ENCODE assay signal across 14 cellular contexts in the genomic region with DNA sequence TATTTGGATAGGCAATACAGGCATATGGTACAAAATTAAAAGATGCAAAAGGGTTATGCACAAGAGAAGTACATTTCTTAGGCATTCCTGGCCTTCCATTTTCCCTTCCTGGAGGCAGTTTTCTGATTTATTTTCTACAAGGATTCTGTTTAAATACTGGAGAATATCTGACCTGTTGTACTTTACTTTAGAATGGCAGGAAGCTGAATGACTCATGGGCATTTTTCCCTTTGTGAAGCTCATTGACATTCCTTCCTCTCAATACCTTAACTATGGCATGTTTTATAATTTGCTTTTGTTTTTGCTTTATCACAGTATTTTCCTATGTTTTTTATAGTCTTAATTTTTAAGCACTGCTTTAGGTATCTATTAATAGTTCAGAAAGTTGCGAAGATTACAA.
A peak's percentile ranks its signal among the peaks of the same experiment; 100 is the strongest.
DNase-seq lines count a peak whose midpoint lies in the region; ATAC-seq, FAIRE-seq and TF ChIP-seq lines count a peak whose summit lies in the region.
"Had no signal": no experiment of that assay in that cellular context is flagged by ENCODE, and none has a peak within 500 bp of the region (broad histone marks: within the 10 kb centered on the region; RNA-seq: fewer than 3 reads in every experiment).

No MANE protein-coding gene starts in this region.

- H3K14ac ChIP-seq in H1 (ENCODE audit: insufficient read length) (no peak overlapping the region), mesenchymal stem cell (ENCODE audit: low read length in 2 of 2) (no peak overlapping the region)

- H3K79me1 ChIP-seq in H1 (ENCODE audit: low read depth, low read length), result peaks cover 7% of the 10 kb centered on the region
- H3K79me1 ChIP-seq in mesenchymal stem cell (replicated peaks; ENCODE audit: low read length, poor library complexity, severe bottlenecking), result peaks cover 13% of the 10 kb centered on the region

- H2BK20ac ChIP-seq in H1 (ENCODE audit: low read length), result no peak overlapping the region

- intact Hi-C loops in left ventricle myocardium inferior (cut with micrococcal nuclease), result no loop called here

- no peaks in the 10 kb centered on the region for H3K27me3 ChIP-seq in H1 (replicated peaks in 1 of 4; ENCODE audit: control insufficient read depth in 3 of 4, extremely low read depth in 1 of 4, insufficient read depth in 3 of 4, low read length in 3 of 4)
- H3K27me3 ChIP-seq in mesenchymal stem cell (ENCODE audit: control insufficient read depth in 1 of 2, insufficient read depth in 1 of 2, low read length in 2 of 2), result no peaks in the 10 kb centered on the region
- no peaks in the 10 kb centered on the region for H3K27me3 ChIP-seq in left ventricle myocardium inferior (ENCODE audit: low read depth)

- H3K56ac ChIP-seq in H1 (replicated peaks; ENCODE audit: insufficient read length, low read depth, low read length), result no peak overlapping the region

- H3K4ac ChIP-seq in H1 (replicated peaks; ENCODE audit: insufficient read length, low read depth, low read length), result no peak overlapping the region
- H3K4ac ChIP-seq in mesenchymal stem cell (ENCODE audit: low read depth in 1 of 2, low read length in 2 of 2), result no peak overlapping the region

- CTCF ChIA-PET in H1 (lab: Charles Lee; ENCODE audit: partially characterized antibody), result interaction anchor here (0.5 to 1.6 kb wide), 8 partner anchors 10 to 131 kb away, joined by 3 to 6 read pairs (median 3); no protein-coding TSS in a partner anchor

- peaks cover 0 to 87% of the 10 kb centered on the region in 2 experiments; a peak in 3 of 4 replicates for H3K79me2 ChIP-seq in H1 (ENCODE audit: control insufficient read depth in 1 of 2, insufficient read depth in 2 of 2, low read length in 2 of 2)

- no peak for ATAC-seq in GM18873 (IDR thresholded peaks at IDR 0.05; ENCODE audit: low FRiP score, unreplicated experiment)

- TF ChIP-seq CTCF in H1 (IDR thresholded peaks at IDR 0.05; ENCODE audit: control extremely low read depth in 1 of 3, insufficient read depth in 1 of 3, low read depth in 1 of 3, low read length in 3 of 3), result no peak
- no peak for TF ChIP-seq CTCF in left ventricle myocardium inferior (IDR thresholded peaks at IDR 0.05; ENCODE audit: borderline replicate concordance)

- TF ChIP-seq POLR2A in H1 (IDR thresholded peaks at IDR 0.05; ENCODE audit: control extremely low read depth in 1 of 2, low read depth in 2 of 2, low read length in 2 of 2), result no peak

- H3K18ac ChIP-seq in H1 (ENCODE audit: extremely low read depth, low read length) (no peak overlapping the region), mesenchymal stem cell (ENCODE audit: low read depth in 1 of 2, low read length in 2 of 2) (no peak overlapping the region)

- no peak for FAIRE-seq in H1 (lab: Jason Lieb, UNC)

- H2AFZ ChIP-seq in H1 (ENCODE audit: low read length) (no peak overlapping the region), mesenchymal stem cell (ENCODE audit: low read depth, low read length) (no peak overlapping the region)

- no peak overlapping the region for H4K5ac ChIP-seq in H1 (ENCODE audit: insufficient read length, low read depth, low read length)

- no peaks in the 10 kb centered on the region; the same call in 1 of the 2 replicates for H3K23me2 ChIP-seq in H1 (ENCODE audit: low read depth, low read length)

- peaks cover 0 to 5% (median 0%) of the 10 kb centered on the region in 4 experiments; a peak in 2 of 7 replicates for H3K4me1 ChIP-seq in H1 (replicated peaks in 1 of 4; ENCODE audit: control insufficient read depth in 3 of 4, insufficient read depth in 4 of 4, low read length in 3 of 4)
- H3K4me1 ChIP-seq in mesenchymal stem cell (ENCODE audit: control insufficient read depth, insufficient read depth, low read depth, low read length), result peaks cover 7% of the 10 kb centered on the region
- H3K4me1 ChIP-seq in left ventricle myocardium inferior, result peaks cover 25% of the 10 kb centered on the region

- DNase-seq in COLO829 (ENCODE audit: low spot score), result peak; percentile 58
- peak; percentile 7 for DNase-seq in LoVo (ENCODE audit: low spot score)
- DNase-seq in H1 (ENCODE audit: low read depth in 1 of 2, low spot score in 2 of 2), result no peak
- peak; percentile 37 for DNase-seq in mesenchymal stem cell
- no peak for DNase-seq in left ventricle myocardium inferior
- DNase-seq in GF-D8 (lab: John Stamatoyannopoulos, UW), result no peak
- DNase-seq in pons (ENCODE audit: low spot score), result no peak
- DNase-seq: activated CD4-positive, alpha-beta T cell treated with anti-CD3 and anti-CD28 coated beads, Interleukin-2, amount 50 U/mL, for 48 hours; C1 segment of cervical spinal cord; NCI-H1092 treated with DMSO at 0.1 percent for 48 hours; stimulated activated CD4-positive, alpha-beta T cell treated with anti-CD3 and anti-CD28 coated beads, Interleukin-2, amount 100 ng/mL, for 24 hours; stimulated activated naive CD8-positive, alpha-beta T cell treated with anti-CD3 and anti-CD28 coated beads, Interleukin-15, amount 100 ng/mL, for 72 hours; T-helper 1 cell had no signal

- H3K36me3 ChIP-seq in H1 (ENCODE audit: control insufficient read depth in 2 of 4, insufficient read depth in 4 of 4, low read length in 3 of 4) (no peaks in the 10 kb centered on the region), mesenchymal stem cell (ENCODE audit: control insufficient read depth in 1 of 2, insufficient read depth in 2 of 2, low read depth in 1 of 2, low read length in 2 of 2) (no peaks in the 10 kb centered on the region), left ventricle myocardium inferior (no peaks in the 10 kb centered on the region)

- peaks cover 0 to 2% of the 10 kb centered on the region in 2 experiments; a peak in 1 of 4 replicates for H3K9me3 ChIP-seq in H1 (ENCODE audit: insufficient read depth in 2 of 2, low read depth in 1 of 2, low read length in 1 of 2)
- no peaks in the 10 kb centered on the region for H3K9me3 ChIP-seq in mesenchymal stem cell (ENCODE audit: control insufficient read depth, low read length)
- H3K9me3 ChIP-seq in left ventricle myocardium inferior (replicated peaks), result peaks cover 6% of the 10 kb centered on the region

- TF ChIP-seq RAD21 in H1 (IDR thresholded peaks at IDR 0.05 in 1 of 2, conservative IDR thresholded peaks at IDR 0.05 in 1 of 2; ENCODE audit: low read depth in 2 of 2, low read length in 2 of 2), result no peak

- H4K91ac ChIP-seq in H1 (replicated peaks; ENCODE audit: insufficient read length, low read length) (no peak overlapping the region), mesenchymal stem cell (ENCODE audit: low read length) (no peak overlapping the region)

- POLR2A ChIA-PET in H1 (lab: Charles Lee; ENCODE audit: partially characterized antibody), result interaction anchor here (1.4 kb wide), 1 partner anchor 9 kb away, joined by 8 read pairs; no protein-coding TSS in a partner anchor

- no peak for TF ChIP-seq EP300 in H1 (IDR thresholded peaks at IDR 0.05; ENCODE audit: borderline replicate concordance in 1 of 2, low read depth in 2 of 2, low read length in 2 of 2)

- H2BK15ac ChIP-seq in H1 (ENCODE audit: low read length) (no peak overlapping the region), mesenchymal stem cell (ENCODE audit: low read depth, poor library complexity, severe bottlenecking) (no peak overlapping the region)

- H2AK5ac ChIP-seq in H1 (ENCODE audit: low read depth, low read length), result no peak overlapping the region
- H2AK5ac ChIP-seq in mesenchymal stem cell (ENCODE audit: low read length, severe bottlenecking), result no peak overlapping the region

- H3K23ac ChIP-seq in H1 (ENCODE audit: insufficient read length), result no peak overlapping the region
- H3K23ac ChIP-seq in mesenchymal stem cell (ENCODE audit: low read length in 2 of 2), result no peak overlapping the region

- peak overlapping the region; percentile 29; the same call in 1 of the 2 replicates for H2BK12ac ChIP-seq in H1 (ENCODE audit: low read depth, low read length)
- no peak overlapping the region for H2BK12ac ChIP-seq in mesenchymal stem cell (ENCODE audit: low read length in 2 of 2)

- H4K20me1 ChIP-seq in H1 (replicated peaks in 1 of 2; ENCODE audit: control insufficient read depth in 1 of 2, insufficient read depth in 2 of 2, low read length in 2 of 2), result peaks cover 0 to 5% of the 10 kb centered on the region in 2 experiments

- no peak overlapping the region for H4K8ac ChIP-seq in H1 (ENCODE audit: extremely low read depth, insufficient read depth, low read length)
- H4K8ac ChIP-seq in mesenchymal stem cell (ENCODE audit: low read length), result no peak overlapping the region

- H3K4me2 ChIP-seq in H1 (ENCODE audit: insufficient read depth in 1 of 2, low read depth in 2 of 2, low read length in 2 of 2) (no peak overlapping the region), mesenchymal stem cell (ENCODE audit: low read length, poor library complexity, severe bottlenecking) (no peak overlapping the region)

- H3K9ac ChIP-seq in H1 (replicated peaks in 1 of 4; ENCODE audit: extremely low read depth in 1 of 4, low read depth in 3 of 4, low read length in 3 of 4), result no peak overlapping the region
- H3K9ac ChIP-seq in mesenchymal stem cell (ENCODE audit: low read length), result no peak overlapping the region

- H3K27ac ChIP-seq in H1 (ENCODE audit: low read depth, low read length) (no peak overlapping the region), mesenchymal stem cell (ENCODE audit: low read length, poor library complexity, severe bottlenecking) (peak overlapping the region; percentile 51), left ventricle myocardium inferior (replicated peaks) (no peak overlapping the region)

- no peak overlapping the region for H3K4me3 ChIP-seq in H1 (ENCODE audit: extremely low read depth in 1 of 4, insufficient read depth in 2 of 4, low read depth in 3 of 4, low read length in 4 of 4)
- H3K4me3 ChIP-seq in mesenchymal stem cell (ENCODE audit: insufficient read depth in 1 of 2, low read depth in 1 of 2, low read length in 2 of 2), result no peak overlapping the region
- H3K4me3 ChIP-seq in left ventricle myocardium inferior, result no peak overlapping the region

- 100% methylated on average over 1 of the region's 1 CpG; no CpG with 5 or more reads in 1 of the 2 experiments for WGBS in H1 (ENCODE audit: extremely low coverage in 1 of 2, insufficient coverage in 1 of 2, insufficient read length in 1 of 2, insufficient replicate concordance in 2 of 2, low coverage in 1 of 2, low lambda C conversion rate in 2 of 2, missing lambda C conversion rate in 1 of 2), 2 experiments
- no CpG with 5 or more reads among the region's 1 CpG for WGBS in mesenchymal stem cell

- H2BK120ac ChIP-seq in H1 (replicated peaks; ENCODE audit: low read depth, low read length) (no peak overlapping the region), mesenchymal stem cell (ENCODE audit: low read depth, low read length) (no peak overlapping the region)

- H2BK5ac ChIP-seq in H1 (ENCODE audit: low read depth, low read length) (no peak overlapping the region), mesenchymal stem cell (ENCODE audit: low read depth, low read length, poor library complexity, severe bottlenecking) (no peak overlapping the region)

TF ChIP-seq in H1, 55 proteins besides CTCF, POLR2A, EP300 and RAD21:
- TF ChIP-seq RNF2 (IDR thresholded peaks at IDR 0.05; ENCODE audit: borderline replicate concordance, low read depth, low read length, missing control alignments, poor library complexity, severe bottlenecking) (no peak), JUND (IDR thresholded peaks at IDR 0.05; ENCODE audit: low read length) (peak; percentile 64; the same call in 1 of the 2 replicates)

Comparison
In these comparisons a context has a peak if more than half of its experiments do, and no peak if none do; other contexts are left out.
1. DNase-seq: peak in COLO829 (single experiment), LoVo (single experiment) and mesenchymal stem cell (single experiment); none in H1 (0 of 2), left ventricle myocardium inferior (single experiment), GF-D8 (single experiment) and pons (single experiment).